ENCODE assay signal across 8 cellular contexts in genomic region chr12:110585231-110585799, GRCh38. TPM values are rescaled to one million over a fixed set of nuclear protein-coding genes. Genes with fewer than 3 reads are reported as not detected.
DNase-seq lines count a peak whose midpoint lies in the region; ATAC-seq and TF ChIP-seq lines count a peak whose summit lies in the region.

No MANE protein-coding gene starts in this region.

- H2AFZ ChIP-seq in osteoblast (ENCODE audit: low read length), result peak overlapping the region; percentile 70

- H3K36me3 Mint-ChIP-seq in CD8-positive, alpha-beta memory T cell, result peaks cover 0 to 15% (median 0%) of the 10 kb centered on the region in 3 donors
- peaks cover 28% of the 10 kb centered on the region for H3K36me3 Mint-ChIP-seq in effector memory CD8-positive, alpha-beta T cell (ENCODE audit: insufficient read depth)

- peaks cover 17% of the 10 kb centered on the region for H4K20me1 ChIP-seq in osteoblast (ENCODE audit: insufficient read depth, low read length)

- H3K9me3 ChIP-seq in CD8-positive, alpha-beta memory T cell (ENCODE audit: low read length), result no peaks in the 10 kb centered on the region
- no peaks in the 10 kb centered on the region for H3K9me3 ChIP-seq in SK-N-MC (ENCODE audit: low read depth, low read length)
- H3K9me3 ChIP-seq in osteoblast (ENCODE audit: low read depth, low read length), result no peaks in the 10 kb centered on the region

- H3K27me3 ChIP-seq in CD8-positive, alpha-beta memory T cell (ENCODE audit: insufficient read depth, low read length, poor library complexity, severe bottlenecking), result no peaks in the 10 kb centered on the region
- no peaks in the 10 kb centered on the region for H3K27me3 ChIP-seq in osteoblast (ENCODE audit: insufficient read depth, low read length)

- peak overlapping the region in 5 of 7 donors; percentile 38 to 70 (median 57) for H3K4me3 Mint-ChIP-seq in CD8-positive, alpha-beta memory T cell
- H3K4me3 Mint-ChIP-seq in effector memory CD8-positive, alpha-beta T cell, result peak overlapping the region; percentile 29 to 40

- no peak for ATAC-seq in effector memory CD8-positive, alpha-beta T cell (replicated peaks)
- no peak for ATAC-seq in HG03280 (IDR thresholded peaks at IDR 0.05; ENCODE audit: unreplicated experiment)

- H3K4me3 ChIP-seq in CD8-positive, alpha-beta memory T cell (ENCODE audit: low read length), result peak overlapping the region; percentile 7
- no peak overlapping the region for H3K4me3 ChIP-seq in SK-N-MC
- H3K4me3 ChIP-seq in osteoblast (ENCODE audit: insufficient read depth, low read length), result no peak overlapping the region

- H3K9ac ChIP-seq in SK-N-MC (ENCODE audit: insufficient read length), result peak overlapping the region; percentile 1

- peaks cover 26% of the 10 kb centered on the region for H3K79me2 ChIP-seq in osteoblast (ENCODE audit: insufficient read depth, low read length)

- H3K4me1 Mint-ChIP-seq in CD8-positive, alpha-beta memory T cell, result peaks cover 37 to 49% (median 45%) of the 10 kb centered on the region in 3 donors
- peaks cover 22 to 33% of the 10 kb centered on the region in 2 donors for H3K4me1 Mint-ChIP-seq in effector memory CD8-positive, alpha-beta T cell (ENCODE audit: low read depth in 2 of 2)

- peak overlapping the region; percentile 4 for H3K4me2 ChIP-seq in osteoblast (ENCODE audit: insufficient read depth, low read length)

- no peaks in the 10 kb centered on the region for H3K36me3 ChIP-seq in CD8-positive, alpha-beta memory T cell (ENCODE audit: insufficient read depth, low read length)
- no peaks in the 10 kb centered on the region for H3K36me3 ChIP-seq in SK-N-MC (ENCODE audit: insufficient read depth, low read length)
- no peaks in the 10 kb centered on the region for H3K36me3 ChIP-seq in osteoblast (ENCODE audit: insufficient read depth, low read length)

- no peak for TF ChIP-seq CTCF in osteoblast (IDR thresholded peaks at IDR 0.05; ENCODE audit: extremely low read depth, low read depth, low read length)

- H3K27ac Mint-ChIP-seq in CD8-positive, alpha-beta memory T cell, result peak overlapping the region in 7 of 8 donors; percentile 74 to 89 (median 77)
- H3K27ac Mint-ChIP-seq in effector memory CD8-positive, alpha-beta T cell, result no peak overlapping the region

- H3K27ac ChIP-seq in CD8-positive, alpha-beta memory T cell (ENCODE audit: low read depth, low read length), result no peak overlapping the region
- H3K27ac ChIP-seq in SK-N-MC (no peak overlapping the region), osteoblast (ENCODE audit: low read depth, low read length) (no peak overlapping the region)

- peaks cover 0 to 1% of the 10 kb centered on the region in 2 donors for H3K27me3 Mint-ChIP-seq in CD8-positive, alpha-beta memory T cell
- no peaks in the 10 kb centered on the region for H3K27me3 Mint-ChIP-seq in effector memory CD8-positive, alpha-beta T cell

- no peaks in the 10 kb centered on the region for H3K9me3 Mint-ChIP-seq in CD8-positive, alpha-beta memory T cell
- H3K9me3 Mint-ChIP-seq in effector memory CD8-positive, alpha-beta T cell, result no peaks in the 10 kb centered on the region

- H3K4me1 ChIP-seq in CD8-positive, alpha-beta memory T cell (ENCODE audit: insufficient read depth, low read length), result peaks cover 47% of the 10 kb centered on the region
- peaks cover 5% of the 10 kb centered on the region for H3K4me1 ChIP-seq in osteoblast (ENCODE audit: insufficient read depth, low read length)

- POLR2A ChIA-PET in CD8-positive, alpha-beta memory T cell (lab: Charles Lee), result interaction anchor here (0.9 to 1.3 kb wide), 3 partner anchors 15 to 26 kb away, joined by 3 read pairs; no protein-coding TSS in a partner anchor

- DNase-seq in CD8-positive, alpha-beta memory T cell, result peak in 1 of 5 donors; percentile 41
- DNase-seq in SK-N-MC (ENCODE audit: low read depth, low spot score) (no peak), osteoblast (ENCODE audit: insufficient read length, low spot score, missing footprints) (no peak), globus pallidus (ENCODE audit: low spot score) (no peak), hippocampal formation (lab: John Stamatoyannopoulos, UW) (no peak), NCI-H1092 treated with DMSO at 0.1 percent for 48 hours (lab: John Stamatoyannopoulos, UW) (no peak)
- DNase-seq in effector memory CD8-positive, alpha-beta T cell, result no peak

- CTCF ChIA-PET in CD8-positive, alpha-beta memory T cell (lab: Charles Lee), result interaction anchor here (1.0 to 2.0 kb wide), 5 partner anchors 11 to 117 kb away, joined by 3 to 10 read pairs (median 4); partner anchors contain the start of gene FAM216A

RNA-seq across cellular contexts. Expression of gene PPTC7, which starts 2.2 kb away (rescaled TPM):
- 10 to 100 TPM; 52.0 TPM for total RNA-seq in CD8-positive, alpha-beta memory T cell
- polyA plus RNA-seq in CD8-positive, alpha-beta memory T cell, result 11.7 TPM
- 7.6 and 8.5 TPM in 2 replicates for total RNA-seq in osteoblast

RNA-seq across cellular contexts. Expression of gene TCTN1, which starts 28.6 kb away (rescaled TPM):
- 10 to 100 TPM in 1 of 2 experiments, 1 to 10 TPM in 1; 9.8 to 11.1 TPM for total RNA-seq in CD8-positive, alpha-beta memory T cell
- polyA plus RNA-seq in CD8-positive, alpha-beta memory T cell, result 4.6 TPM
- 45.2 and 61.9 TPM in 2 replicates for total RNA-seq in osteoblast

Comparison
In these comparisons a context has a peak if more than half of its experiments do, and no peak if none do; other contexts are left out.
1. H3K27ac Mint-ChIP-seq: peak in CD8-positive, alpha-beta memory T cell (7 of 8); none in effector memory CD8-positive, alpha-beta T cell (0 of 2).